16 cellular contexts compared by ENCODE assay signal in the genomic region with DNA sequence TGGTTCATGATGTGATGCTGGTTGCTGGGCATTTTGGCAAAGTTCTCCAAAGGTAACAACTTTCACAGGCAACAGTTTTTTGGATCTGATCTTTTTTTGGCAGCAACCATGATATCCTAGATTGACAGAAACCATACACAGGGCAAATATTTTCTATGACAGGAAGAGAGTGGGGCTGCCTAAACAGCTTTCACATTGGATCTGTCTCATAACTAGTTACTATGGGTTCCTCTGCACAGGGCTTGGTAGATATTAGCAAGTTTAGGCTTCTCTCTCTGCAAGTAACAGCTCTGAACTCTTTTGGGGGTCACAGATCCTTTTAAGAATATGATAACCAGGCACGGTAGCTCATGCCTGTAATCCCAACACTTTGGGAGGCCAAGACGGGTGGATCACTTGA.
"Had no signal": no experiment of that assay in that cellular context is flagged by ENCODE, and none has a peak within 500 bp of the region (broad histone marks: within the 10 kb centered on the region; RNA-seq: fewer than 3 reads in every experiment).

No MANE protein-coding gene starts in this region.

- H3K9me3 Mint-ChIP-seq: dendritic cell treated with granulocyte-macrophage colony-stimulating factor and Interleukin-4, amounts not matched to agents 40 ng/mL and 50 ng/mL, for 4 days; nephron; type B pancreatic cell had no signal

- DNase-seq: activated effector memory CD4-positive, alpha-beta T cell treated with Interleukin-2 at 50 U/mL for 16 hours; activated T-cell treated with anti-CD3 and anti-CD28 coated beads for 4 hours; aorta; effector memory CD4-positive, alpha-beta T cell; foreskin keratinocyte; head of caudate nucleus; kidney glomerular epithelial cell; nucleus accumbens; SIG-M5; stimulated activated CD4-positive, alpha-beta T cell treated with anti-CD3 and anti-CD28 coated beads, Interleukin-15, amount 100 ng/mL, for 24 hours; stimulated activated CD4-positive, alpha-beta T cell treated with anti-CD3 and anti-CD28 coated beads, Interleukin-4, amount 100 ng/mL, for 1 hour; stimulated activated naive CD4-positive, alpha-beta T cell had no signal

- H3K27ac Mint-ChIP-seq: dendritic cell treated with granulocyte-macrophage colony-stimulating factor and Interleukin-4, amounts not matched to agents 40 ng/mL and 50 ng/mL, for 4 days; nephron; type B pancreatic cell had no signal

- H3K4me1 ChIP-seq: suprapubic skin had no signal

- ATAC-seq: foreskin keratinocyte had no signal

- H3K27ac ChIP-seq: foreskin keratinocyte, suprapubic skin had no signal

- H3K4me3 ChIP-seq: suprapubic skin had no signal

- H3K4me1 Mint-ChIP-seq: nephron had no signal

- H3K27me3 Mint-ChIP-seq: dendritic cell treated with granulocyte-macrophage colony-stimulating factor and Interleukin-4, amounts not matched to agents 40 ng/mL and 50 ng/mL, for 4 days; type B pancreatic cell had no signal

- H3K9me3 ChIP-seq: suprapubic skin had no signal

- H3K27me3 ChIP-seq: foreskin keratinocyte, suprapubic skin had no signal

- H3K4me3 Mint-ChIP-seq: dendritic cell treated with granulocyte-macrophage colony-stimulating factor and Interleukin-4, amounts not matched to agents 40 ng/mL and 50 ng/mL, for 4 days; nephron; type B pancreatic cell had no signal
